In the genomic region with DNA sequence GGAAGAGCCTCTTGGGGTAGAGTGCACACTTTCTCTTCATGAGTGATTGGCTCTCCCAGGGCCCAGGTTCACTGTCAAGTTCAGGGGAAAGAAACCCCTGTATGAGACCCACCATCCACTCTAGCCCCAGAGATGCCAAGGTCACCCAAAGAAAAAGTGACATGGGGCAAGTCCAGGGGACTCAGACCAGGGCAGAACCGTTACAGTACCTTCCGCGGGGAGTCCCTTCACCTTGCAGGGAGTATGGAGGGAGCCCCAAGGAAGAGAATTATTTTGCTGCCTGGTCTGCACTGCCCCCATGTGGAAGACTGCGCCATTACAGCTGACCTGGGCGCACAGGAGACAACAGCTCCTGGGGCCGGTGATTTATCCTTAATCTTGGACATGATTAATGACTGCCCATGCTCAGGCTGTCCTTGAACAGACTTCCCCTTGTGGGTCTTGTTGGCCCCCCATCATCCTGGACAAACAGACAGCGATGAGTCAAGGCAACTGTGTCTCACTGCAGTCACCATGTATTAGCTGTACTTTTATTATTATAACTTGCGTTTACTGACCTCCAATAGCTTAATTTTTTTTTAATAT, we compare ENCODE assay signal across 8 cellular contexts.
A peak's percentile ranks its signal among the peaks of the same experiment; 100 is the strongest.
DNase-seq lines count a peak whose midpoint lies in the region; TF ChIP-seq lines count a peak whose summit lies in the region.

No MANE protein-coding gene starts in this region.

- TF ChIP-seq CTCF in WI38 (IDR thresholded peaks at IDR 0.05; ENCODE audit: low read depth, low read length): peak; percentile 98

- H3K4me3 ChIP-seq in WI38 (ENCODE audit: low read depth, low read length): no peak overlapping the region

- DNase-seq in NCI-H524 (lab: John Stamatoyannopoulos, UW): peak; percentile 26 to 61
- DNase-seq in NCI-H524 treated with DMSO at 0.1 percent for 48 hours (lab: John Stamatoyannopoulos, UW): no peak
- peak; percentile 24 for DNase-seq in KG1 (lab: John Stamatoyannopoulos, UW)
- peak in 47 of 61 donors; percentile 10 to 71 (median 40) for DNase-seq in caudate nucleus (lab: John Stamatoyannopoulos, UW)
- DNase-seq in left kidney (ENCODE audit: low read depth, low spot score): peak; percentile 80
- peak in 2 of 3 donors; percentile 18 to 38 for DNase-seq in stimulated activated CD4-positive, alpha-beta T cell treated with anti-CD3 and anti-CD28 coated beads, TNF-alpha, amount 100 ng/mL, for 1 hour (ENCODE audit: low read depth in 3 of 3, low spot score in 1 of 3)
- DNase-seq in NCI-H128 (lab: John Stamatoyannopoulos, UW; ENCODE audit: unreplicated experiment): no peak

- no peak overlapping the region for H3K27ac ChIP-seq in caudate nucleus (ENCODE audit: low read depth, low read length)

Comparison
In these comparisons a context has a peak if more than half of its experiments do, and no peak if none do; other contexts are left out.
1. DNase-seq: peak in NCI-H524 (2 of 2), KG1 (single experiment), caudate nucleus (47 of 61), left kidney (single experiment) and stimulated activated CD4-positive, alpha-beta T cell treated with anti-CD3 and anti-CD28 coated beads, TNF-alpha, amount 100 ng/mL, for 1 hour (2 of 3); none in NCI-H524 treated with DMSO at 0.1 percent for 48 hours (single experiment) and NCI-H128 (single experiment).